ENCODE assay signal across 1 cellular context in genomic region chr1:52141513-52142219, GRCh38.
TF ChIP-seq lines count a peak whose summit lies in the region.

ZFYVE9 (plus strand) TSS chr1:52142089; CDS start chr1:52233207, 91,118 bp downstream.

TF ChIP-seq in GM12878, 131 proteins besides CTCF, POLR2A, EP300 and RAD21 (continued from another document and continues in another):
- TF ChIP-seq PAX8 (IDR thresholded peaks at IDR 0.05) (no peak), ZNF217 (IDR thresholded peaks at IDR 0.05) (0 out of 2 replicates have a peak, but pooled peaks have one; percentile 44), USF2 (IDR thresholded peaks at IDR 0.05; ENCODE audit: borderline replicate concordance, low read depth, low read length) (no peak), RELB (IDR thresholded peaks at IDR 0.05; ENCODE audit: low read depth) (no peak), KLF5 (IDR thresholded peaks at IDR 0.05; ENCODE audit: partially characterized antibody) (no peak), TBL1XR1 (IDR thresholded peaks at IDR 0.05; ENCODE audit: low read depth, low read length) (no peak), CEBPB (IDR thresholded peaks at IDR 0.05; ENCODE audit: borderline replicate concordance in 1 of 2, low read depth in 2 of 2, low read length in 2 of 2) (no peak), SKIL (IDR thresholded peaks at IDR 0.05; ENCODE audit: low read depth, poor library complexity, severe bottlenecking) (no peak), E4F1 (IDR thresholded peaks at IDR 0.05; ENCODE audit: borderline replicate concordance, partially characterized antibody) (no peak), MEF2B (IDR thresholded peaks at IDR 0.05; ENCODE audit: partially characterized antibody, poor library complexity, severe bottlenecking) (no peak), BHLHE40 (IDR thresholded peaks at IDR 0.05; ENCODE audit: borderline replicate concordance in 1 of 2, low read depth in 2 of 2, low read length in 1 of 2) (peak; percentile 74 to 95; a peak in 3 of 4 replicates), YY1 (IDR thresholded peaks at IDR 0.05; ENCODE audit: low read depth, low read length) (peak; percentile 65; the same call in 1 of the 2 replicates), ATF2 (IDR thresholded peaks at IDR 0.05; ENCODE audit: low read length) (no peak), STAT3 (IDR thresholded peaks at IDR 0.05; ENCODE audit: low read depth, low read length) (no peak), BCL3 (IDR thresholded peaks at IDR 0.05; ENCODE audit: borderline replicate concordance, insufficient read depth, low read depth, low read length, poor library complexity, severe bottlenecking) (peak; percentile 32), FOXK2 (IDR thresholded peaks at IDR 0.05) (no peak), ATF7 (IDR thresholded peaks at IDR 0.05; ENCODE audit: low read depth) (no peak), SMC3 (IDR thresholded peaks at IDR 0.05; ENCODE audit: borderline replicate concordance, low read length) (peak; percentile 41; the same call in 1 of the 2 replicates), PBX3 (IDR thresholded peaks at IDR 0.05; ENCODE audit: insufficient replicate concordance, low read depth, low read length) (no peak), SP1 (IDR thresholded peaks at IDR 0.05; ENCODE audit: low read depth, low read length) (no peak), FOS (IDR thresholded peaks at IDR 0.05; ENCODE audit: borderline replicate concordance, extremely low read depth, insufficient read length) (no peak), MEF2A (IDR thresholded peaks at IDR 0.05; ENCODE audit: insufficient read depth, low read depth, low read length) (no peak), BMI1 (IDR thresholded peaks at IDR 0.05; ENCODE audit: borderline replicate concordance) (peak; percentile 67; the same call in 1 of the 2 replicates), CHD2 (IDR thresholded peaks at IDR 0.05; ENCODE audit: borderline replicate concordance, low read depth, low read length) (no peak), RELA (IDR thresholded peaks at IDR 0.05; ENCODE audit: borderline replicate concordance, partially characterized antibody) (peak; percentile 10), RB1 (IDR thresholded peaks at IDR 0.05; ENCODE audit: borderline replicate concordance) (no peak), NR2C1 (IDR thresholded peaks at IDR 0.05) (no peak), CREM (IDR thresholded peaks at IDR 0.05; ENCODE audit: low read depth) (peak; percentile 11; the same call in 1 of the 2 replicates), SPI1 (IDR thresholded peaks at IDR 0.05; ENCODE audit: borderline replicate concordance, insufficient read depth, low read depth, low read length) (no peak), TARDBP (IDR thresholded peaks at IDR 0.05; ENCODE audit: borderline replicate concordance) (no peak), ELK1 (IDR thresholded peaks at IDR 0.05; ENCODE audit: low read depth, low read length) (no peak), MYC (IDR thresholded peaks at IDR 0.05; ENCODE audit: insufficient read depth, insufficient read length, insufficient replicate concordance, low read length, severe bottlenecking) (no peak), CHD1 (IDR thresholded peaks at IDR 0.05; ENCODE audit: low read depth, low read length) (no peak), ATF3 (IDR thresholded peaks at IDR 0.05; ENCODE audit: borderline replicate concordance, extremely low read depth, low read depth, low read length) (no peak), TCF12 (IDR thresholded peaks at IDR 0.05; ENCODE audit: low read depth, low read length) (no peak), IRF5 (IDR thresholded peaks at IDR 0.05; ENCODE audit: borderline replicate concordance) (no peak), WRNIP1 (IDR thresholded peaks at IDR 0.05; ENCODE audit: borderline replicate concordance, low read depth, low read length) (no peak), NRF1 (conservative IDR thresholded peaks at IDR 0.05; ENCODE audit: low read depth, low read length) (no peak), RAD51 (IDR thresholded peaks at IDR 0.05) (no peak), SUPT20H (IDR thresholded peaks at IDR 0.05; ENCODE audit: borderline replicate concordance, control insufficient read depth, low read depth, low read length) (no peak), IKZF2 (IDR thresholded peaks at IDR 0.05) (no peak), HCFC1 (IDR thresholded peaks at IDR 0.05; ENCODE audit: low read length) (no peak), NFYA (IDR thresholded peaks at IDR 0.05; ENCODE audit: borderline replicate concordance, low read depth, low read length) (no peak), ZBTB40 (IDR thresholded peaks at IDR 0.05; ENCODE audit: borderline replicate concordance) (no peak), CBX3 (IDR thresholded peaks at IDR 0.05; ENCODE audit: borderline replicate concordance, low read depth) (no peak)
